ENCODE assay signal across 8 cellular contexts in genomic region chr16:29729116-29729521, GRCh38. TPM values are rescaled to one million over a fixed set of nuclear protein-coding genes. Genes with fewer than 3 reads are reported as not detected.
A peak's percentile ranks its signal among the peaks of the same experiment; 100 is the strongest.
DNase-seq lines count a peak whose midpoint lies in the region; ATAC-seq, FAIRE-seq and TF ChIP-seq lines count a peak whose summit lies in the region.

No MANE protein-coding gene starts in this region.

- H3K9me3 ChIP-seq in naive thymus-derived CD4-positive, alpha-beta T cell (ENCODE audit: control insufficient read depth in 2 of 3, low read length in 3 of 3) = no peaks in the 10 kb centered on the region

- peaks cover 0 to 22% (median 0%) of the 10 kb centered on the region in 5 donors for H3K27me3 Mint-ChIP-seq in naive thymus-derived CD4-positive, alpha-beta T cell
- no peaks in the 10 kb centered on the region for H3K27me3 Mint-ChIP-seq in activated CD4-positive, alpha-beta T cell treated with anti-CD3 and anti-CD28 coated beads for 36 hours

- POLR2A ChIA-PET in naive thymus-derived CD4-positive, alpha-beta T cell (lab: Charles Lee) = interaction anchor here (0.6 to 4.6 kb wide), 12 partner anchors 9 to 151 kb away, joined by 3 to 26 read pairs (median 5); partner anchors contain the start of genes KIF22 and PAGR1
- POLR2A ChIA-PET in activated CD4-positive, alpha-beta T cell treated with anti-CD3 and anti-CD28 coated beads for 36 hours (lab: Charles Lee) = no interaction called here

- peaks cover 7 to 9% of the 10 kb centered on the region in 2 donors for H3K4me1 ChIP-seq in naive thymus-derived CD4-positive, alpha-beta T cell (ENCODE audit: control insufficient read depth in 2 of 2, insufficient read depth in 2 of 2, low read length in 2 of 2)

- H3K4me3 ChIP-seq in GM12864 (ENCODE audit: low read depth, low read length) = no peak overlapping the region
- no peak overlapping the region for H3K4me3 ChIP-seq in naive thymus-derived CD4-positive, alpha-beta T cell (ENCODE audit: low read length)

- H3K9me3 Mint-ChIP-seq in naive thymus-derived CD4-positive, alpha-beta T cell = peaks cover 0 to 7% (median 2%) of the 10 kb centered on the region in 11 donors
- peaks cover 7% of the 10 kb centered on the region for H3K9me3 Mint-ChIP-seq in activated CD4-positive, alpha-beta T cell treated with anti-CD3 and anti-CD28 coated beads for 36 hours (ENCODE audit: low read depth)

- CTCF ChIA-PET in naive thymus-derived CD4-positive, alpha-beta T cell (lab: Charles Lee) = interaction anchor here (0.6 to 2.8 kb wide), 11 partner anchors 9 to 256 kb away, joined by 3 to 19 read pairs (median 4); no protein-coding TSS in a partner anchor
- CTCF ChIA-PET in activated CD4-positive, alpha-beta T cell treated with anti-CD3 and anti-CD28 coated beads for 36 hours (lab: Charles Lee) = interaction anchor here (0.6 to 3.9 kb wide), 11 partner anchors 10 to 142 kb away, joined by 3 to 41 read pairs (median 3); no protein-coding TSS in a partner anchor

- no peaks in the 10 kb centered on the region for H3K27me3 ChIP-seq in naive thymus-derived CD4-positive, alpha-beta T cell (ENCODE audit: control insufficient read depth in 2 of 2, insufficient read depth in 2 of 2, low read length in 2 of 2)

- TF ChIP-seq CTCF in GM12864 (IDR thresholded peaks at IDR 0.05; ENCODE audit: low read depth, low read length, missing control alignments) = peak; percentile 57

- FAIRE-seq in A204.1 (lab: Jason Lieb, UNC) = peak; percentile 54

- peak; percentile 41 for ATAC-seq in naive thymus-derived CD4-positive, alpha-beta T cell
- ATAC-seq in activated CD4-positive, alpha-beta T cell treated with anti-CD3 and anti-CD28 coated beads for 36 hours = no peak
- ATAC-seq in HG03521 (IDR thresholded peaks at IDR 0.05; ENCODE audit: unreplicated experiment) = no peak
- no peak for ATAC-seq in HG02588 (IDR thresholded peaks at IDR 0.05; ENCODE audit: unreplicated experiment)

- H3K4me3 Mint-ChIP-seq in naive thymus-derived CD4-positive, alpha-beta T cell = peak overlapping the region in 1 of 10 donors; percentile 13
- H3K4me3 Mint-ChIP-seq in activated CD4-positive, alpha-beta T cell treated with anti-CD3 and anti-CD28 coated beads for 36 hours = no peak overlapping the region

- intact Hi-C loops in naive thymus-derived CD4-positive, alpha-beta T cell (cut with micrococcal nuclease) = loop anchor here in 1 of 2 donors (2.0 kb wide), 1 partner anchor 62 kb away; the partner anchor contains the start of gene KIF22
- intact Hi-C loops in activated CD4-positive, alpha-beta T cell treated with anti-CD3 and anti-CD28 coated beads for 36 hours (cut with DNase I, micrococcal nuclease) = no loop called here

- no peak overlapping the region for H3K27ac ChIP-seq in naive thymus-derived CD4-positive, alpha-beta T cell (ENCODE audit: low read depth, low read length)

- DNase-seq in GM12864 (ENCODE audit: low read depth) (no peak), NCI-H524 (lab: John Stamatoyannopoulos, UW) (peak; percentile 75 to 87), dedifferentiated amniotic fluid mesenchymal stem cell (ENCODE audit: extremely low spot score) (peak; percentile 45)
- DNase-seq in naive thymus-derived CD4-positive, alpha-beta T cell = no peak
- DNase-seq in activated CD4-positive, alpha-beta T cell treated with anti-CD3 and anti-CD28 coated beads for 36 hours = no peak

- peaks cover 17 to 45% (median 28%) of the 10 kb centered on the region in 7 donors for H3K4me1 Mint-ChIP-seq in naive thymus-derived CD4-positive, alpha-beta T cell
- peaks cover 37% of the 10 kb centered on the region for H3K4me1 Mint-ChIP-seq in activated CD4-positive, alpha-beta T cell treated with anti-CD3 and anti-CD28 coated beads for 36 hours

- peak overlapping the region in 3 of 9 donors; percentile 14 to 43 (median 26) for H3K27ac Mint-ChIP-seq in naive thymus-derived CD4-positive, alpha-beta T cell
- no peak overlapping the region for H3K27ac Mint-ChIP-seq in activated CD4-positive, alpha-beta T cell treated with anti-CD3 and anti-CD28 coated beads for 36 hours

- H3K36me3 ChIP-seq in naive thymus-derived CD4-positive, alpha-beta T cell (ENCODE audit: control insufficient read depth in 2 of 3, insufficient read depth in 3 of 3, low read length in 3 of 3) = no peaks in the 10 kb centered on the region

- peaks cover 0 to 12% (median 3%) of the 10 kb centered on the region in 5 donors for H3K36me3 Mint-ChIP-seq in naive thymus-derived CD4-positive, alpha-beta T cell
- H3K36me3 Mint-ChIP-seq in activated CD4-positive, alpha-beta T cell treated with anti-CD3 and anti-CD28 coated beads for 36 hours (ENCODE audit: low read depth) = peaks cover 8% of the 10 kb centered on the region

RNA-seq across cellular contexts. Expression of gene C16orf54, which starts 16.7 kb away (rescaled TPM):
- 100 to 1,000 TPM in 4 of 5 experiments, 10 to 100 TPM in 1; 63.9 to 228 (median 151) TPM for total RNA-seq in naive thymus-derived CD4-positive, alpha-beta T cell
- 10 to 100 TPM; 43.2 to 44.1 TPM for polyA plus RNA-seq in naive thymus-derived CD4-positive, alpha-beta T cell
- total RNA-seq in activated CD4-positive, alpha-beta T cell treated with anti-CD3 and anti-CD28 coated beads for 36 hours = 10 to 100 TPM; 21.3 to 22.0 TPM

RNA-seq across cellular contexts. Expression of gene ZG16, which starts 48.9 kb away (rescaled TPM):
- total RNA-seq in naive thymus-derived CD4-positive, alpha-beta T cell = not detected
- not detected for polyA plus RNA-seq in naive thymus-derived CD4-positive, alpha-beta T cell
- total RNA-seq in activated CD4-positive, alpha-beta T cell treated with anti-CD3 and anti-CD28 coated beads for 36 hours = not detected

RNA-seq across cellular contexts. Expression of gene QPRT, which starts 50.1 kb away (rescaled TPM):
- 1 to 10 TPM in 3 of 5 experiments, under 1 TPM in 2; 0.57 to 6.5 (median 1.4) TPM for total RNA-seq in naive thymus-derived CD4-positive, alpha-beta T cell
- under 1 TPM; 0.54 to 0.66 TPM for polyA plus RNA-seq in naive thymus-derived CD4-positive, alpha-beta T cell
- total RNA-seq in activated CD4-positive, alpha-beta T cell treated with anti-CD3 and anti-CD28 coated beads for 36 hours = 1 to 10 TPM; 5.7 to 6.8 TPM

Comparison
In these comparisons a context has a peak if more than half of its experiments do, and no peak if none do; other contexts are left out.
1. DNase-seq: peak in NCI-H524 (2 of 2) and dedifferentiated amniotic fluid mesenchymal stem cell (single experiment); none in GM12864 (single experiment), naive thymus-derived CD4-positive, alpha-beta T cell (0 of 9) and activated CD4-positive, alpha-beta T cell treated with anti-CD3 and anti-CD28 coated beads for 36 hours (single experiment).